In genomic region chr11:46120711-46121327, GRCh38 we compare ENCODE assay signal across 8 cellular contexts. TPM values are rescaled to one million over a fixed set of nuclear protein-coding genes. Genes with fewer than 3 reads are reported as not detected.
DNase-seq lines count a peak whose midpoint lies in the region; ATAC-seq and TF ChIP-seq lines count a peak whose summit lies in the region.

No MANE protein-coding gene starts in this region.

- H2AFZ ChIP-seq in ACC112 (ENCODE audit: low read length, unreplicated experiment) (peak overlapping the region; percentile 53), smooth muscle cell (ENCODE audit: low read depth) (peak overlapping the region; percentile 92)

- peak overlapping the region; percentile 51 for H3K9ac ChIP-seq in SK-N-MC (ENCODE audit: insufficient read length)
- peak overlapping the region; percentile 54 for H3K9ac ChIP-seq in smooth muscle cell (ENCODE audit: low read depth)

- H3K27me3 Mint-ChIP-seq in MCF 10A (ENCODE audit: insufficient read depth, unreplicated experiment), result no peaks in the 10 kb centered on the region

- H3K4me3 ChIP-seq in ACC112 (ENCODE audit: low read depth, low read length) (peak overlapping the region; percentile 96), SK-N-MC (peak overlapping the region; percentile 97), smooth muscle cell (peak overlapping the region; percentile 91)

- H3K9me3 ChIP-seq in SK-N-MC (ENCODE audit: low read depth, low read length) (no peaks in the 10 kb centered on the region), smooth muscle cell (replicated peaks; ENCODE audit: low read depth) (no peaks in the 10 kb centered on the region)

- H3K36me3 ChIP-seq in ACC112 (ENCODE audit: insufficient read depth, low read length) (no peaks in the 10 kb centered on the region), SK-N-MC (ENCODE audit: insufficient read depth, low read length) (no peaks in the 10 kb centered on the region), smooth muscle cell (ENCODE audit: low read depth) (no peaks in the 10 kb centered on the region)

- peaks cover 28% of the 10 kb centered on the region for H3K4me1 ChIP-seq in ACC112 (ENCODE audit: control insufficient read depth, insufficient read depth, low read length, unreplicated experiment)
- H3K4me1 ChIP-seq in smooth muscle cell (ENCODE audit: low read depth), result peaks cover 38% of the 10 kb centered on the region

- H3K36me3 Mint-ChIP-seq in MCF 10A (ENCODE audit: insufficient read depth, unreplicated experiment), result peaks cover 9% of the 10 kb centered on the region

- CTCF ChIA-PET in MCF 10A (lab: Yijun Ruan, JAX), result interaction anchor here (0.9 to 1.2 kb wide), 2 partner anchors 45 to 118 kb away, joined by 3 to 7 read pairs; no protein-coding TSS in a partner anchor

- H3K4me1 Mint-ChIP-seq in MCF 10A (ENCODE audit: insufficient read depth, unreplicated experiment), result peaks cover 21% of the 10 kb centered on the region

- peaks cover 37% of the 10 kb centered on the region for H4K20me1 ChIP-seq in smooth muscle cell (ENCODE audit: low read depth)

- peak; percentile 1 for ATAC-seq in GM18909 (IDR thresholded peaks at IDR 0.05; ENCODE audit: poor library complexity, unreplicated experiment)
- no peak for ATAC-seq in GM19023 (IDR thresholded peaks at IDR 0.05; ENCODE audit: unreplicated experiment)

- peak overlapping the region; percentile 83 for H3K27ac Mint-ChIP-seq in MCF 10A (ENCODE audit: low read depth, unreplicated experiment)

- H3K27me3 ChIP-seq in ACC112 (ENCODE audit: insufficient read depth, low read length) (no peaks in the 10 kb centered on the region), smooth muscle cell (ENCODE audit: low read depth) (no peaks in the 10 kb centered on the region)

- H3K79me2 ChIP-seq in ACC112 (ENCODE audit: control insufficient read depth, insufficient read depth, low read length, unreplicated experiment), result peaks cover 40% of the 10 kb centered on the region
- H3K79me2 ChIP-seq in smooth muscle cell (ENCODE audit: low read depth), result peaks cover 38% of the 10 kb centered on the region

- DNase-seq in LoVo (ENCODE audit: low spot score) (peak; percentile 47), SK-N-MC (ENCODE audit: low read depth, low spot score) (peak; percentile 69), MCF 10A (ENCODE audit: unreplicated experiment) (peak; percentile 75), islet precursor cell (peak; percentile 87), smooth muscle cell (lab: John Stamatoyannopoulos, UW; ENCODE audit: unreplicated experiment) (no peak)

- intact Hi-C loops in MCF 10A (cut with micrococcal nuclease), result loop anchor here (1.0 kb wide), 1 partner anchor 118 kb away; no protein-coding TSS in a partner anchor

- no TSS peak for BruUV-seq in MCF 10A (replicated peaks; lab: Mats Ljungman, UMichigan)

- H3F3A ChIP-seq in smooth muscle cell (ENCODE audit: low read depth), result peaks cover 13% of the 10 kb centered on the region

- peak overlapping the region; percentile 95 for H3K4me2 ChIP-seq in smooth muscle cell

- WGBS in smooth muscle cell (ENCODE audit: low lambda C conversion rate), result 0% methylated on average over 4 of the region's 5 CpGs

- no peak for TF ChIP-seq CTCF in MCF 10A (IDR thresholded peaks at IDR 0.05; ENCODE audit: unreplicated experiment)
- TF ChIP-seq CTCF in smooth muscle cell (IDR thresholded peaks at IDR 0.05; ENCODE audit: borderline replicate concordance, insufficient read depth, poor library complexity, severe bottlenecking), result no peak

- H3K9me3 Mint-ChIP-seq in MCF 10A (ENCODE audit: unreplicated experiment), result no peaks in the 10 kb centered on the region

- H3K27ac ChIP-seq in ACC112 (ENCODE audit: low read depth, low read length) (peak overlapping the region; percentile 65), SK-N-MC (peak overlapping the region; percentile 95), smooth muscle cell (ENCODE audit: low read depth) (peak overlapping the region; percentile 78)

- POLR2A ChIA-PET in MCF 10A (lab: Yijun Ruan, JAX), result interaction anchor here (0.6 to 1.5 kb wide), 15 partner anchors 9 to 440 kb away, joined by 3 to 11 read pairs (median 4); no protein-coding TSS in a partner anchor

- peak overlapping the region; percentile 94 for H3K4me3 Mint-ChIP-seq in MCF 10A (ENCODE audit: unreplicated experiment)

RNA-seq across cellular contexts. Expression of gene PHF21A, which starts 0.4 kb away (rescaled TPM):
- total RNA-seq in MCF 10A (2022) (33.2 and 37.6 TPM in 2 replicates), smooth muscle cell (28.2 and 28.7 TPM in 2 replicates)
- 26.1 and 26.8 TPM in 2 replicates for polyA plus RNA-seq in smooth muscle cell
